In the genomic region with DNA sequence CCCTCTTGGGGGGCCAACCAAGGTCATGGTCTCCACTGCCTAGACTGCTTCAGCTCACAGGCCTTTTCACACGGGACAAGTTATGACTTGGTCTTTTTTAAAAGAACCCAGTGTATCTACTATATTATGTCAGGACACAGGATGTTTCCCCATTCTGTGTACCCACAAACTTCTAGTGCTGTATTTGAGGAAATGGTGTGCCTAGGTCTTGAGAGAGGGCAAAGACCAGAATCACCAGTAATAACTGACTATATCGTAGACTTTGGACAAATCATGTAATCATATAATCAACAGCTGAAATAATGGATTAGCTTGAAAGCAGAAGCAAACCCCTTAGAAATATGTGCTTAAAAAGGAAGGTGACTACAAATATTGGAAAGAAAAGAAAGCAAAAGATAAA, we compare ENCODE assay signal across 20 cellular contexts.
DNase-seq lines count a peak whose midpoint lies in the region; ATAC-seq and TF ChIP-seq lines count a peak whose summit lies in the region.
"Had no signal": no experiment of that assay in that cellular context is flagged by ENCODE, and none has a peak within 500 bp of the region (broad histone marks: within the 10 kb centered on the region; RNA-seq: fewer than 3 reads in every experiment).

No MANE protein-coding gene starts in this region.

- H3K9ac ChIP-seq in mesendoderm (ENCODE audit: low read length): no peak overlapping the region

- peak overlapping the region; percentile 76 for H4K8ac ChIP-seq in mesendoderm (ENCODE audit: low read depth, low read length)

- no peaks in the 10 kb centered on the region for H3K79me2 ChIP-seq in mesendoderm (ENCODE audit: control insufficient read depth, insufficient read depth, low read length)

- no peaks in the 10 kb centered on the region for H3K4me1 ChIP-seq in mesendoderm (ENCODE audit: control insufficient read depth, low read depth, low read length)
- peaks cover 0 to 41% (median 11%) of the 10 kb centered on the region in 4 donors for H3K4me1 ChIP-seq in tibial nerve

- TF ChIP-seq EP300 in tibial nerve (IDR thresholded peaks at IDR 0.05): no peak

- H3K36me3 ChIP-seq in mesendoderm (ENCODE audit: control insufficient read depth, insufficient read depth, low read length) (no peaks in the 10 kb centered on the region), tibial nerve (no peaks in the 10 kb centered on the region)
- H3K36me3 ChIP-seq: SJCRH30 had no signal

- H2BK15ac ChIP-seq in mesendoderm (replicated peaks; ENCODE audit: low read depth): no peak overlapping the region

- no peak for TF ChIP-seq CTCF in tibial nerve (IDR thresholded peaks at IDR 0.05)

- no CpG with 5 or more reads among the region's 2 CpGs for WGBS in mesendoderm (ENCODE audit: extremely low coverage, insufficient coverage, low lambda C conversion rate)
- 60 to 68% methylated on average over 2 of the region's 2 CpGs for WGBS in tibial nerve, 2 donors

- H2BK120ac ChIP-seq in mesendoderm (ENCODE audit: low read depth, low read length): no peak overlapping the region

- H3K4me3 ChIP-seq in mesendoderm (ENCODE audit: low read length) (no peak overlapping the region), tibial nerve (no peak overlapping the region)
- H3K4me3 ChIP-seq: SJCRH30 had no signal

- no peak overlapping the region for H3K18ac ChIP-seq in mesendoderm (ENCODE audit: low read length)

- H2BK5ac ChIP-seq in mesendoderm (ENCODE audit: low read length): no peak overlapping the region

- no peak overlapping the region for H3K4me2 ChIP-seq in mesendoderm (ENCODE audit: low read length)

- no peak for ATAC-seq in GM21515 (IDR thresholded peaks at IDR 0.05; ENCODE audit: unreplicated experiment)
- ATAC-seq: PC-3 had no signal

- no peaks in the 10 kb centered on the region for H3K9me3 ChIP-seq in tibial nerve
- H3K9me3 ChIP-seq: SJCRH30 had no signal

- H3K79me1 ChIP-seq in mesendoderm (ENCODE audit: low read length): no peaks in the 10 kb centered on the region

- no peak overlapping the region for H4K5ac ChIP-seq in mesendoderm (ENCODE audit: low read length)

- no peak overlapping the region for H3K4ac ChIP-seq in mesendoderm (ENCODE audit: low read depth, low read length)

- H3K27ac ChIP-seq in mesendoderm (ENCODE audit: low read depth, low read length) (no peak overlapping the region), tibial nerve (peak overlapping the region in 3 of 4 donors; percentile 4 to 71 (median 36))
- H3K27ac ChIP-seq: SJCRH30 had no signal

- H2AK5ac ChIP-seq in mesendoderm (ENCODE audit: low read length): no peak overlapping the region

- no peak overlapping the region for H3K56ac ChIP-seq in mesendoderm (ENCODE audit: low read length)

- H3K27me3 ChIP-seq in mesendoderm (ENCODE audit: insufficient read depth, low read length, poor library complexity): no peaks in the 10 kb centered on the region
- H3K27me3 ChIP-seq in tibial nerve: no peaks in the 10 kb centered on the region
- H3K27me3 ChIP-seq: SJCRH30 had no signal

- TF ChIP-seq POLR2A in tibial nerve (IDR thresholded peaks at IDR 0.05): no peak

- peak; percentile 26 for DNase-seq in MV-4-11 (lab: John Stamatoyannopoulos, UW)
- peak; percentile 14 for DNase-seq in SKM-1 (lab: John Stamatoyannopoulos, UW; ENCODE audit: unreplicated experiment)
- DNase-seq in mesendoderm: no peak
- no peak for DNase-seq in tibial nerve (ENCODE audit: low spot score in 2 of 2)
- DNase-seq in effector CD4-positive, alpha-beta T cell: no peak
- DNase-seq in activated CD4-positive, CD25-positive, alpha-beta regulatory T cell treated with anti-CD3 and anti-CD28 coated beads, Interleukin-2, amount 50 U/mL, for 72 hours: no peak
- DNase-seq: ACHN; DMS79; H7; Karpas-422; NCI-H1105 treated with DMSO at 0.1 percent for 48 hours; NCI-H1694; NCI-H510A; NCI-H748 treated with DMSO at 0.1 percent for 48 hours; NK-92 treated with Interleukin-12 subunit alpha and Interleukin-12 subunit beta, amount 100 ng/mL, for 24 hours; PC-3; RPMI8226; SJCRH30; SW 1271 had no signal

- H3K23ac ChIP-seq in mesendoderm (ENCODE audit: low read length): no peak overlapping the region

Comparison
In these comparisons a context has a peak if more than half of its experiments do, and no peak if none do; other contexts are left out.
1. DNase-seq: peak in MV-4-11 (single experiment) and SKM-1 (single experiment); none in mesendoderm (single experiment), tibial nerve (0 of 2), effector CD4-positive, alpha-beta T cell (single experiment) and activated CD4-positive, CD25-positive, alpha-beta regulatory T cell treated with anti-CD3 and anti-CD28 coated beads, Interleukin-2, amount 50 U/mL, for 72 hours (single experiment).